ENCODE assay signal across 20 cellular contexts in the genomic region with DNA sequence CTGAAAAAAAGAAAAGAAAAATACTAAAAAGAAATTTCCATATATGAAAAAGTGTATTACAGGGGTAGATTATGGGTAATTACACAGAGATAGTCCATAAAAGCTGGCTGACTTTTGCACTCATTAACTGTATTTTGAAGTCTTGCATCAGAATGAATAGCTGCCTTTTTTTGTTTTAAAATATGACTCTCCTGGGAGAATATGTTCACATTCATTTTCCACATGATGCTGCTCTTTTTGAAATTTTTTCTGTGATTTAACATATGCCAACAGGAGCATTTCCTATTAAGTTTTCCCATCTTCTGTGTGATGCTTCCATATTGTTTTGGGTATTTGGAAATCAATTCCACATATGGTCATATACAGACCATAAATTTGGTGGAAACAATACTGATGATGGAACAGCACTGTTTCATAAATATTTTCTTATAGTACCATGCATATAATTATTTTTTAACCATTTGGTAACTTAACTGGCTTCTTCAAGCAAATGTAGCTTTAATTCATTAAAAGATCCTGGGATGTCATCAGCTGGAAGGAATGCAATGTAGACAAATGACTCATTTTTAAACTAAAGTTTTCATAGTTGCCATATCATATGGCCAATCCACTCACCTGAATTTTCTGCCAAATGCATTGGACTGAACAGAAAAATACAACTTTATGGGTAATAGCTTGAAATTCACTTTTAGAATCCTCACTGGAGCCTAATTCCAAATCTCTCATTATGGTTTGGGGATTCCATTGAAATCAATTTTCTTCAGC.
"Had no signal": no experiment of that assay in that cellular context is flagged by ENCODE, and none has a peak within 500 bp of the region (broad histone marks: within the 10 kb centered on the region; RNA-seq: fewer than 3 reads in every experiment).

No MANE protein-coding gene starts in this region.

- H3K4me1 ChIP-seq: gastroesophageal sphincter, thyroid gland had no signal

- H3K4me3 ChIP-seq: gastroesophageal sphincter, thyroid gland had no signal

- H3K27ac ChIP-seq: gastroesophageal sphincter, thyroid gland had no signal

- FAIRE-seq: islet of Langerhans had no signal

- H3K36me3 ChIP-seq: gastroesophageal sphincter, thyroid gland had no signal

- ATAC-seq: activated CD4-positive, alpha-beta T cell treated with anti-CD3 and anti-CD28 coated beads for 36 hours; gastroesophageal sphincter; left cardiac atrium; natural killer cell; sciatic nerve; T-helper 17 cell had no signal

- H3K27me3 ChIP-seq: gastroesophageal sphincter, thyroid gland had no signal

- DNase-seq: activated B cell treated with CpG ODN at 0.5 μM for 24 hours; activated CD4-positive, alpha-beta T cell treated with anti-CD3 and anti-CD28 coated beads for 36 hours; activated CD4-positive, alpha-beta T cell treated with anti-CD3 and anti-CD28 coated beads, Interleukin-2, amount 50 U/mL, for 4 hours; activated CD8-positive, alpha-beta memory T cell treated with anti-CD3 and anti-CD28 coated beads for 24 hours; activated naive CD4-positive, alpha-beta T cell treated with anti-CD3 and anti-CD28 coated beads for 36 hours; activated naive CD8-positive, alpha-beta T cell treated with anti-CD3 and anti-CD28 coated beads, Interleukin-2, amount 10 ng/mL, durations not matched to agents 7 days and 5 days; activated T-cell treated with anti-CD3 and anti-CD28 coated beads, Interleukin-2, amount 50 U/mL, for 48 hours; amygdala; head of caudate nucleus; hypothalamus; left cardiac atrium; midbrain; natural killer cell; stimulated activated CD4-positive, alpha-beta T cell treated with anti-CD3 and anti-CD28 coated beads, Interleukin-4, amount 100 ng/mL, for 1 hour; stimulated activated naive CD4-positive, alpha-beta T cell; T-helper 17 cell; thyroid gland had no signal

- H3K9me3 ChIP-seq: thyroid gland had no signal
